Comparison of ENCODE assay signal across 19 cellular contexts in genomic region chr2:132715986-132716385, GRCh38. TPM values are rescaled to one million over a fixed set of nuclear protein-coding genes. Genes with fewer than 3 reads are reported as not detected.
"Had no signal": no experiment of that assay in that cellular context is flagged by ENCODE, and none has a peak within 500 bp of the region (broad histone marks: within the 10 kb centered on the region; RNA-seq: fewer than 3 reads in every experiment).

No MANE protein-coding gene starts in this region.

- H3K9me3 ChIP-seq: heart right ventricle, ovary, testis had no signal

- H3K36me3 Mint-ChIP-seq: activated CD8-positive, alpha-beta memory T cell treated with anti-CD3 and anti-CD28 coated beads, Interleukin-2, amount 10 ng/mL, durations not matched to agents 7 days and 5 days; activated naive CD4-positive, alpha-beta T cell treated with anti-CD3 and anti-CD28 coated beads, Interleukin-2, amount 50 U/mL, for 72 hours; brain had no signal

- H3K4me3 Mint-ChIP-seq: activated CD8-positive, alpha-beta memory T cell treated with anti-CD3 and anti-CD28 coated beads, Interleukin-2, amount 10 ng/mL, durations not matched to agents 7 days and 5 days; activated T-cell treated with anti-CD3 and anti-CD28 coated beads, Interleukin-2, amount 50 U/mL, for 24 hours; brain; central memory CD8-positive, alpha-beta T cell; neural crest cell; stimulated activated naive CD8-positive, alpha-beta T cell treated with anti-CD3 and anti-CD28 coated beads, Interleukin-15, Interleukin-2, amounts not matched to agents 100 ng/mL and 50 ng/mL, for 24 hours had no signal

- H3K27ac Mint-ChIP-seq: activated CD8-positive, alpha-beta memory T cell treated with anti-CD3 and anti-CD28 coated beads, Interleukin-2, amount 10 ng/mL, durations not matched to agents 7 days and 5 days; activated naive CD4-positive, alpha-beta T cell treated with anti-CD3 and anti-CD28 coated beads, Interleukin-2, amount 50 U/mL, for 72 hours; activated T-cell treated with anti-CD3 and anti-CD28 coated beads, Interleukin-2, amount 50 U/mL, for 24 hours; stimulated activated naive CD8-positive, alpha-beta T cell treated with anti-CD3 and anti-CD28 coated beads, Interleukin-15, Interleukin-2, amounts not matched to agents 100 ng/mL and 50 ng/mL, for 24 hours had no signal

- H3K4me3 ChIP-seq: heart right ventricle, ovary, testis had no signal

- DNase-seq: activated CD4-positive, alpha-beta T cell treated with anti-CD3 and anti-CD28 coated beads, Interleukin-2, amount 50 U/mL, for 48 hours; activated CD8-positive, alpha-beta memory T cell treated with anti-CD3 and anti-CD28 coated beads, Interleukin-2, amount 10 ng/mL, durations not matched to agents 7 days and 5 days; activated effector memory CD4-positive, alpha-beta T cell treated with Interleukin-2 at 50 U/mL for 16 hours; activated T-cell treated with anti-CD3 and anti-CD28 coated beads, Interleukin-2, amount 50 U/mL, for 24 hours; cortex of kidney; effector CD8-positive, alpha-beta T cell; heart right ventricle; left ventricle myocardium superior; mesenchymal stem cell; ovary; stimulated activated CD4-positive, alpha-beta T cell treated with anti-CD3 and anti-CD28 coated beads, Interleukin-4, amount 100 ng/mL, for 1 hour; stimulated activated CD8-positive, alpha-beta memory T cell treated with anti-CD3 and anti-CD28 coated beads, Interleukin-4, amount 100 ng/mL, for 48 hours; testis had no signal

- H3K9me3 Mint-ChIP-seq: brain, neural crest cell had no signal

- H3K27me3 Mint-ChIP-seq: activated CD8-positive, alpha-beta memory T cell treated with anti-CD3 and anti-CD28 coated beads, Interleukin-2, amount 10 ng/mL, durations not matched to agents 7 days and 5 days; activated T-cell treated with anti-CD3 and anti-CD28 coated beads, Interleukin-2, amount 50 U/mL, for 24 hours; brain; central memory CD8-positive, alpha-beta T cell; stimulated activated naive CD8-positive, alpha-beta T cell treated with anti-CD3 and anti-CD28 coated beads, Interleukin-15, Interleukin-2, amounts not matched to agents 100 ng/mL and 50 ng/mL, for 24 hours had no signal

- ATAC-seq: activated CD4-positive, CD25-positive, alpha-beta regulatory T cell treated with anti-CD3 and anti-CD28 coated beads, Interleukin-2, amount 50 U/mL, for 24 hours; activated CD8-positive, alpha-beta memory T cell treated with anti-CD3 and anti-CD28 coated beads, Interleukin-2, amount 10 ng/mL, durations not matched to agents 7 days and 5 days; activated naive CD4-positive, alpha-beta T cell treated with anti-CD3 and anti-CD28 coated beads, Interleukin-2, amount 50 U/mL, for 72 hours had no signal

- H3K36me3 ChIP-seq: heart right ventricle, ovary had no signal

- H3K27ac ChIP-seq: heart right ventricle, ovary, testis had no signal

- H3K4me1 ChIP-seq: testis had no signal

- H3K4me1 Mint-ChIP-seq: activated CD8-positive, alpha-beta memory T cell treated with anti-CD3 and anti-CD28 coated beads, Interleukin-2, amount 10 ng/mL, durations not matched to agents 7 days and 5 days; central memory CD8-positive, alpha-beta T cell had no signal

RNA-seq across cellular contexts. Expression of gene LYPD1, which starts 46.0 kb away (rescaled TPM):
- total RNA-seq: activated CD8-positive, alpha-beta memory T cell treated with anti-CD3 and anti-CD28 coated beads, Interleukin-2, amount 10 ng/mL, durations not matched to agents 7 days and 5 days; activated naive CD4-positive, alpha-beta T cell treated with anti-CD3 and anti-CD28 coated beads, Interleukin-2, amount 50 U/mL, for 72 hours; left ventricle myocardium superior had no signal
